8 cellular contexts compared by ENCODE assay signal in the genomic region with DNA sequence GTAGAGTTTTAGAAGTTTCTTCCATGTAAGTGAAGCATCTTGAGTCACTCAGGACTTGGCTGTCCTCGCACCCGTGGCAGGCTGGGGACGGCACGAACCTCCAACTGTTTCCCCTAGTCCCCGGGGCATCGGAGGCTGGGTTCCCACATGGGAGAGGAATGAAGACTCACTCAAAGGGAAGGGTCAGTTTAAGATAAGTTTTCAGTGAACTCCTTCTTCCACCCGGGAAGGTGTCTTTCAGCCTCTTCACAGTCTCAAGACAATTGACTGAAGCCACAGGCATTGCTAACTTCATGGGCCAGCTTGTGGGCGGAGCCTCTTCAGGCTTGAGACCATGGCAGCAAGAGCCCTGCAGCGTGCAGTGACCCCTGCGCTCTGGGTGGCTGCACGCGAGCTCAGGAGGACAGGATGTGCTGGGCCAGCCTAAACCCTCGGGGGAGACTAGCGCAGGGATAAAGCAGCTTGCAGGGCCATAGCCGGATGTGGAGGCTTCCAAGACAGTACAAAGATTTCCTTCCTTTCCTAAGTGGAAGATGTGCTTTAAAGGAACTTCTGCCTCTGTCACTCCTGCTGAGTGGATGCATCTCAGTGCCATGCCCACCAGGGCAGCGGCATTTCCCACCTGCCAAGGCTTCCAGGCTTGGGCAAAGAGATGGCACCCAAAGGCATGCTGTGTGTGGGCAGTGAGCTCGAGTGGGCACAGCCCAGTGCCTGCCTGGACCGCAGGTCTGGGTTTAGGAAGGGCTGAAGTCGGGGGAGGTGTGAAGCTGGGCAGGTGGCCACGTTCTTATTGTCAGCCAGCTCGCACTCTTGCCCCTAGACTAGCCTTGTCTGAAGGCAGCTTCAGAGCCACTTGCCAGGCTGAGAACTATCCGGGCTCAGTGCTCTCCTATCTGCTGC. TPM values are rescaled to one million over a fixed set of nuclear protein-coding genes. Genes with fewer than 3 reads are reported as not detected.
DNase-seq lines count a peak whose midpoint lies in the region; ATAC-seq, FAIRE-seq and TF ChIP-seq lines count a peak whose summit lies in the region.
"Had no signal": no experiment of that assay in that cellular context is flagged by ENCODE, and none has a peak within 500 bp of the region (broad histone marks: within the 10 kb centered on the region; RNA-seq: fewer than 3 reads in every experiment).

No MANE protein-coding gene starts in this region.

- intact Hi-C loops in body of pancreas (cut with DNase I): no loop called here

- no peak for TF ChIP-seq POLR2A in body of pancreas (IDR thresholded peaks at IDR 0.05)

- 79% methylated on average over 13 to 22 of the region's 22 CpGs for WGBS in body of pancreas, 2 donors

- no peak overlapping the region for H3K4me3 ChIP-seq in body of pancreas

- ATAC-seq in body of pancreas: peak; percentile 12
- ATAC-seq in HG03039 (IDR thresholded peaks at IDR 0.05; ENCODE audit: unreplicated experiment): no peak
- ATAC-seq: activated T-helper 17 cell treated with anti-CD3 and anti-CD28 coated beads, Interleukin-2, amount 50 U/mL, for 72 hours had no signal

- no peaks in the 10 kb centered on the region for H3K27me3 ChIP-seq in body of pancreas

- DNase-seq in body of pancreas (peak in 1 of 4 donors; percentile 29), kidney tubule cell (ENCODE audit: low spot score) (peak; percentile 39), urothelium cell line (ENCODE audit: low spot score) (no peak), anterior cingulate cortex (lab: John Stamatoyannopoulos, UW) (no peak), HuH-7 (ENCODE audit: low spot score) (no peak)
- DNase-seq: stimulated activated CD8-positive, alpha-beta memory T cell treated with anti-CD3 and anti-CD28 coated beads, Interleukin-4, amount 100 ng/mL, for 48 hours had no signal

- TF ChIP-seq CTCF in body of pancreas (IDR thresholded peaks at IDR 0.05): no peak

- FAIRE-seq in urothelium cell line (lab: Jason Lieb, UNC): peak; percentile 55

- peaks cover 0 to 24% of the 10 kb centered on the region in 2 donors for H3K36me3 ChIP-seq in body of pancreas (replicated peaks in 1 of 2; ENCODE audit: insufficient read depth in 1 of 2, low read depth in 2 of 2)

- no peaks in the 10 kb centered on the region for H3K9me3 ChIP-seq in body of pancreas

- H3K4me1 ChIP-seq in body of pancreas: peaks cover 19% of the 10 kb centered on the region

- peak overlapping the region in 1 of 4 donors; percentile 12 for H3K27ac ChIP-seq in body of pancreas

RNA-seq across cellular contexts. Expression of gene PPIL2, which starts 32.9 kb away (rescaled TPM):
- total RNA-seq in body of pancreas: 10 to 100 TPM; 44.9 to 94.9 TPM

RNA-seq across cellular contexts. Expression of gene YPEL1, which starts 36.9 kb away (rescaled TPM):
- total RNA-seq in body of pancreas: 1 to 10 TPM; 1.6 to 4.4 TPM

RNA-seq across cellular contexts. Expression of gene SDF2L1, which starts 56.6 kb away (rescaled TPM):
- total RNA-seq in body of pancreas: 100 to 1,000 TPM in 1 of 2 donors, 10 to 100 TPM in 1; 47.5 to 115 TPM
